Comparison of ENCODE assay signal across 7 cellular contexts in genomic region chr7:116671681-116672595, GRCh38. TPM values are rescaled to one million over a fixed set of nuclear protein-coding genes. Genes with fewer than 3 reads are reported as not detected.
A peak's percentile ranks its signal among the peaks of the same experiment; 100 is the strongest.
DNase-seq lines count a peak whose midpoint lies in the region; ATAC-seq, FAIRE-seq and TF ChIP-seq lines count a peak whose summit lies in the region.

Gene MET (plus strand): TSS chr7:116672196. CDS start chr7:116699085, 26,889 bp downstream.

- DNase-seq in GM23338 (ENCODE audit: low spot score) (peak; percentile 82), chondrocyte (ENCODE audit: low spot score) (peak; percentile 91), keratinocyte (ENCODE audit: low read depth, low spot score) (no peak)
- peak; percentile 4 to 42 for DNase-seq in stimulated activated CD4-positive, alpha-beta T cell treated with anti-CD3 and anti-CD28 coated beads, Interleukin-12 subunit alpha, Interleukin-12 subunit beta, amount 100 ng/mL, for 24 hours (ENCODE audit: low read depth in 2 of 2)

- H3K9me1 ChIP-seq in keratinocyte (ENCODE audit: control insufficient read depth, extremely low read depth, insufficient read depth, low read length), result no peaks in the 10 kb centered on the region

- H2AFZ ChIP-seq in GM23338 (peak within 1 kb of the TSS; percentile 100), KMS-11 (ENCODE audit: low read depth) (peak within 1 kb of the TSS; percentile 70), SU-DHL-6 (ENCODE audit: low read depth, low read length, severe bottlenecking) (peak within 1 kb of the TSS; percentile 41), keratinocyte (ENCODE audit: control insufficient read depth, low read length) (peak within 1 kb of the TSS; percentile 45)

- peak within 1 kb of the TSS; percentile 84 for H3K4me3 Mint-ChIP-seq in GM23338
- peak within 1 kb of the TSS; percentile 89 for H3K4me3 Mint-ChIP-seq in chondrocyte (ENCODE audit: unreplicated experiment)

- H3K9me2 ChIP-seq in GM23338 (ENCODE audit: insufficient read depth), result no peaks in the 10 kb centered on the region
- H3K9me2 ChIP-seq in SU-DHL-6 (replicated peaks; ENCODE audit: insufficient read depth, low read length), result no peaks in the 10 kb centered on the region

- no peak within 1 kb of the TSS for H3K27ac Mint-ChIP-seq in GM23338
- peak within 1 kb of the TSS; percentile 79 for H3K27ac Mint-ChIP-seq in chondrocyte (ENCODE audit: unreplicated experiment)

- TF ChIP-seq CTCF in GM12872 (IDR thresholded peaks at IDR 0.05; ENCODE audit: insufficient read depth, low read depth, low read length), result peak; percentile 48; the same call in 2 of the 3 replicates
- TF ChIP-seq CTCF in GM23338 (conservative IDR thresholded peaks at IDR 0.05; ENCODE audit: low read depth in 2 of 2), result peak; percentile 42 to 81
- peak; percentile 56; the same call in 1 of the 2 replicates for TF ChIP-seq CTCF in KMS-11 (conservative IDR thresholded peaks at IDR 0.05; ENCODE audit: low read depth, low read length)
- no peak for TF ChIP-seq CTCF in SU-DHL-6 (IDR thresholded peaks at IDR 0.05; ENCODE audit: insufficient read depth, low read length, poor library complexity, severe bottlenecking)
- peak; percentile 88 for TF ChIP-seq CTCF in chondrocyte (IDR thresholded peaks at IDR 0.05)
- peak; percentile 57 to 85 (median 77) for TF ChIP-seq CTCF in keratinocyte (optimal IDR thresholded peaks at IDR 0.05 in 1 of 3, IDR thresholded peaks at IDR 0.05 in 1 of 3, conservative IDR thresholded peaks at IDR 0.05 in 1 of 3; ENCODE audit: extremely low read depth in 1 of 3, insufficient read depth in 2 of 3, low read length in 3 of 3)

- H3K27me3 ChIP-seq in GM23338 (ENCODE audit: insufficient read depth), result peaks cover 30% of the 10 kb centered on the region
- H3K27me3 ChIP-seq in KMS-11 (ENCODE audit: insufficient read depth, low read depth), result no peaks in the 10 kb centered on the region
- H3K27me3 ChIP-seq in SU-DHL-6 (ENCODE audit: low read length), result no peaks in the 10 kb centered on the region
- no peaks in the 10 kb centered on the region for H3K27me3 ChIP-seq in keratinocyte (ENCODE audit: control insufficient read depth, extremely low read depth, insufficient read depth, low read length)

- peaks cover 19% of the 10 kb centered on the region for H3K4me1 Mint-ChIP-seq in GM23338
- H3K4me1 Mint-ChIP-seq in chondrocyte (ENCODE audit: low read depth), result peaks cover 36% of the 10 kb centered on the region

- H3K36me3 Mint-ChIP-seq in GM23338 (ENCODE audit: low read depth) (no peaks in the 10 kb centered on the region), chondrocyte (ENCODE audit: low read depth) (no peaks in the 10 kb centered on the region)

- no peaks in the 10 kb centered on the region for H3F3A ChIP-seq in GM23338 (replicated peaks; ENCODE audit: low read depth)
- H3F3A ChIP-seq in SU-DHL-6 (ENCODE audit: insufficient read depth), result no peaks in the 10 kb centered on the region

- H3K27me3 Mint-ChIP-seq in GM23338 (ENCODE audit: insufficient read depth, low read depth, poor library complexity), result peaks cover 13% of the 10 kb centered on the region
- no peaks in the 10 kb centered on the region for H3K27me3 Mint-ChIP-seq in chondrocyte (ENCODE audit: low read depth)

- dilution Hi-C loops in keratinocyte (cut with MboI; ENCODE audit: extremely low pct_ligation_motif_present, low sequenced_read_pairs), result no loop called here

- ATAC-seq in GM23338, result peak; percentile 88

- FAIRE-seq in keratinocyte (lab: Jason Lieb, UNC), result no peak

- H3K4me1 ChIP-seq in GM23338 (ENCODE audit: insufficient read depth), result peaks cover 28% of the 10 kb centered on the region
- H3K4me1 ChIP-seq in KMS-11 (ENCODE audit: low read depth, poor library complexity, severe bottlenecking), result peaks cover 6% of the 10 kb centered on the region
- H3K4me1 ChIP-seq in keratinocyte (ENCODE audit: control insufficient read depth, extremely low read depth, insufficient read depth, low read length), result peaks cover 30% of the 10 kb centered on the region

- no peaks in the 10 kb centered on the region for H3K9me3 ChIP-seq in SU-DHL-6 (ENCODE audit: insufficient read depth, low read length)
- H3K9me3 ChIP-seq in keratinocyte (ENCODE audit: control insufficient read depth, low read depth, low read length), result no peaks in the 10 kb centered on the region

- H3K4me2 ChIP-seq in GM23338 (peak within 1 kb of the TSS; percentile 96), KMS-11 (peak within 1 kb of the TSS; percentile 55), SU-DHL-6 (ENCODE audit: low read depth, low read length, poor library complexity, severe bottlenecking) (peak within 1 kb of the TSS; percentile 53), keratinocyte (ENCODE audit: control insufficient read depth, extremely low read depth, insufficient read depth, low read depth, low read length) (peak within 1 kb of the TSS; percentile 81)

- peak within 1 kb of the TSS; percentile 78 for H3K4me3 ChIP-seq in GM23338
- H3K4me3 ChIP-seq in KMS-11 (IDR thresholded peaks at IDR 0.05; ENCODE audit: insufficient read depth, low read depth, low read length), result no peak within 1 kb of the TSS
- H3K4me3 ChIP-seq in SU-DHL-6 (ENCODE audit: insufficient read depth, low read length, poor library complexity, severe bottlenecking), result peak within 1 kb of the TSS; percentile 51
- H3K4me3 ChIP-seq in keratinocyte (ENCODE audit: control insufficient read depth in 2 of 3, extremely low read depth in 1 of 3, insufficient read depth in 2 of 3, low read depth in 1 of 3, low read length in 3 of 3), result peak within 1 kb of the TSS; percentile 94 to 97 (median 96)

- H3K36me3 ChIP-seq in GM23338 (ENCODE audit: insufficient read depth) (no peaks in the 10 kb centered on the region), KMS-11 (ENCODE audit: insufficient read depth) (no peaks in the 10 kb centered on the region), SU-DHL-6 (ENCODE audit: low read length) (no peaks in the 10 kb centered on the region), keratinocyte (ENCODE audit: control insufficient read depth in 2 of 2, extremely low read depth in 1 of 2, insufficient read depth in 2 of 2, low read length in 2 of 2) (peaks cover 0 to 3% of the 10 kb centered on the region in 2 experiments)

- H3K79me2 ChIP-seq in GM23338 (replicated peaks; ENCODE audit: insufficient read depth) (0 out of 2 replicates have a peak, but pooled peaks cover 3% of the 10 kb centered on the region), KMS-11 (ENCODE audit: insufficient read depth, low read depth) (no peaks in the 10 kb centered on the region), SU-DHL-6 (ENCODE audit: insufficient read depth, low read length) (no peaks in the 10 kb centered on the region), keratinocyte (ENCODE audit: control insufficient read depth, insufficient read depth, low read length) (peaks cover 47% of the 10 kb centered on the region)

- no peak within 1 kb of the TSS for H3K27ac ChIP-seq in GM23338 (ENCODE audit: low read depth)
- peak within 1 kb of the TSS; percentile 27; the same call in 1 of the 2 replicates for H3K27ac ChIP-seq in KMS-11
- no peak within 1 kb of the TSS for H3K27ac ChIP-seq in SU-DHL-6 (ENCODE audit: low read depth, low read length)
- H3K27ac ChIP-seq in keratinocyte (ENCODE audit: control insufficient read depth, insufficient read depth, low read length), result peak within 1 kb of the TSS; percentile 99

- H3K9ac ChIP-seq in KMS-11 (peak within 1 kb of the TSS; percentile 76), SU-DHL-6 (ENCODE audit: low read length) (peak within 1 kb of the TSS; percentile 27; the same call in 1 of the 2 replicates), keratinocyte (ENCODE audit: control insufficient read depth, extremely low read depth, insufficient read depth, low read length) (peak within 1 kb of the TSS; percentile 100)

- H4K20me1 ChIP-seq in GM23338 (replicated peaks; ENCODE audit: insufficient read depth) (no peaks in the 10 kb centered on the region), KMS-11 (ENCODE audit: insufficient read depth) (no peaks in the 10 kb centered on the region), SU-DHL-6 (ENCODE audit: low read depth, low read length) (no peaks in the 10 kb centered on the region), keratinocyte (ENCODE audit: control insufficient read depth, extremely low read depth, insufficient read depth, low read length) (no peaks in the 10 kb centered on the region)

- H3K9me3 Mint-ChIP-seq in GM23338 (no peaks in the 10 kb centered on the region), chondrocyte (ENCODE audit: low read depth) (peaks cover 3% of the 10 kb centered on the region)

TF ChIP-seq in GM23338, 12 proteins besides CTCF, POLR2A, EP300 and RAD21 (continues in another document):
- peak; percentile 30 for TF ChIP-seq POLR2AphosphoS5 (IDR thresholded peaks at IDR 0.05; ENCODE audit: low read depth)
- no peak for TF ChIP-seq EZH2phosphoT487 (IDR thresholded peaks at IDR 0.05; ENCODE audit: unreplicated experiment)
- no peak for TF ChIP-seq CREB1 (CRISPR knock-in tag; IDR thresholded peaks at IDR 0.05; ENCODE audit: low read depth)
- no peak for TF ChIP-seq JUNB (IDR thresholded peaks at IDR 0.05; ENCODE audit: unreplicated experiment)
- TF ChIP-seq ZNF114 (CRISPR knock-in tag; IDR thresholded peaks at IDR 0.05), result no peak

RNA-seq across cellular contexts. Expression of gene MET, which starts in this region (rescaled TPM):
- 16.3 and 23.1 TPM in 2 replicates for total RNA-seq in GM23338 (2014; rRNA removed; shearing (Covaris generic))
- polyA plus RNA-seq in GM23338 (2016; fragmentation: Nextera tagmentation; extraction: Ambion mirVana) (3.8 and 4.8 TPM in 2 replicates), keratinocyte (99.8 to 119 TPM (median 117 TPM) in 3 replicates)
- total RNA-seq in chondrocyte, result 22.0 to 25.1 TPM (median 23.6 TPM) in 3 replicates
- polyA plus RNA-seq in keratinocyte (2011; ENCODE audit: low read depth), result 34.1 TPM
- 24.7 and 50.5 TPM in 2 replicates for polyA plus RNA-seq in keratinocyte (2011; cell fraction: cytosol; rRNA removed)
- polyA plus RNA-seq in keratinocyte (2011; cell fraction: nucleus; rRNA removed), result 132 and 150 TPM in 2 replicates
- 32.0 and 81.0 TPM in 2 replicates for polyA plus RNA-seq in keratinocyte (2012; ENCODE audit: low replicate concordance)
- 224 to 424 TPM (median 361 TPM) in 3 replicates for polyA minus RNA-seq in keratinocyte
- polyA minus RNA-seq in keratinocyte (2011; cell fraction: cytosol; rRNA and poly(A)+ RNA removed), result 122 TPM
- 390 and 658 TPM in 2 replicates for polyA minus RNA-seq in keratinocyte (2011; cell fraction: nucleus; rRNA and poly(A)+ RNA removed)

Comparison
In these comparisons a context has a peak if more than half of its experiments do, and no peak if none do; other contexts are left out.
1. H2AFZ ChIP-seq: peak in every context shown above with its lines; median percentile 100 in GM23338; 70 in KMS-11; 45 in keratinocyte; 41 in SU-DHL-6.
2. H3K27ac ChIP-seq: peak in KMS-11 (single experiment) and keratinocyte (single experiment); none in GM23338 (single experiment) and SU-DHL-6 (single experiment).
3. H3K9ac ChIP-seq: peak in every context shown above with its lines; median percentile 100 in keratinocyte; 76 in KMS-11; 27 in SU-DHL-6.
4. Peak in every context shown above with its lines, with median percentiles within 50 percentile points of each other: H3K4me2 ChIP-seq.